ENCODE assay signal across 9 cellular contexts in the genomic region with DNA sequence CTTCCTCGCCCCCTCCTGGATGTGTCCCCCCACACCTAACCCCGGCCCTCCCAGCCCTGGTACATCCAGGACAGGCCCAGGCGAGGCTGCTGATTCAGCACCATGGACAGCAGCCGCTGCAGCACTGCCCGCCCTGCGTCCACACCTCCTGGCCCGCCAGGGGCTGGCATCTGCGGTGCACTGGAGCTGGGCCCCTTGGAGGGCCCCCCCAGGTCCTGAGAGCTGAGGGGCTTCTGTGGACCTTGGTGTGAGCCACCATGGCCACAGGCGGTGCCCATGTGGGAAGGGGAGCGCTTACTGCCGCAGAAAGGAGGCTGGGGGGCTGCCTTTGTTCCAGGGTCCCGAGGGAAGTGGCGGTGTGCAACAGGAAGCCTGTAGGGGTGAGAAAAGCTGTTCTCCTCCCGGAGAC. TPM values are rescaled to one million over a fixed set of nuclear protein-coding genes. Genes with fewer than 3 reads are reported as not detected.
A peak's percentile ranks its signal among the peaks of the same experiment; 100 is the strongest.
DNase-seq lines count a peak whose midpoint lies in the region; ATAC-seq lines count a peak whose summit lies in the region.
"Had no signal": no experiment of that assay in that cellular context is flagged by ENCODE, and none has a peak within 500 bp of the region (broad histone marks: within the 10 kb centered on the region; RNA-seq: fewer than 3 reads in every experiment).

No MANE protein-coding gene starts in this region.

- H3K27ac Mint-ChIP-seq in activated naive CD4-positive, alpha-beta T cell treated with anti-CD3 and anti-CD28 coated beads for 36 hours = no peak overlapping the region
- no peak overlapping the region for H3K27ac Mint-ChIP-seq in immature natural killer cell
- H3K27ac Mint-ChIP-seq: dendritic cell treated with granulocyte-macrophage colony-stimulating factor and Interleukin-4, amounts not matched to agents 40 ng/mL and 50 ng/mL, for 4 days had no signal

- no peaks in the 10 kb centered on the region for H3K36me3 Mint-ChIP-seq in activated naive CD4-positive, alpha-beta T cell treated with anti-CD3 and anti-CD28 coated beads for 36 hours (ENCODE audit: low read depth)
- H3K36me3 Mint-ChIP-seq in immature natural killer cell = no peaks in the 10 kb centered on the region

- H3K4me3 Mint-ChIP-seq in activated naive CD4-positive, alpha-beta T cell treated with anti-CD3 and anti-CD28 coated beads for 36 hours = no peak overlapping the region
- H3K4me3 Mint-ChIP-seq in immature natural killer cell = no peak overlapping the region
- H3K4me3 Mint-ChIP-seq: dendritic cell treated with granulocyte-macrophage colony-stimulating factor and Interleukin-4, amounts not matched to agents 40 ng/mL and 50 ng/mL, for 4 days had no signal

- CTCF ChIA-PET in activated naive CD4-positive, alpha-beta T cell treated with anti-CD3 and anti-CD28 coated beads for 36 hours (lab: Charles Lee) = no interaction called here

- intact Hi-C loops in activated naive CD4-positive, alpha-beta T cell treated with anti-CD3 and anti-CD28 coated beads for 36 hours (cut with micrococcal nuclease) = no loop called here

- H3K4me1 Mint-ChIP-seq in activated naive CD4-positive, alpha-beta T cell treated with anti-CD3 and anti-CD28 coated beads for 36 hours (ENCODE audit: low read depth) = no peaks in the 10 kb centered on the region
- no peaks in the 10 kb centered on the region for H3K4me1 Mint-ChIP-seq in immature natural killer cell

- peak; percentile 88 for DNase-seq in GM03348 (ENCODE audit: low spot score)
- peak; percentile 56 for DNase-seq in RKO (ENCODE audit: low spot score)
- DNase-seq in activated naive CD4-positive, alpha-beta T cell treated with anti-CD3 and anti-CD28 coated beads for 36 hours = peak; percentile 57
- peak; percentile 18 to 39 (median 19) for DNase-seq in immature natural killer cell
- DNase-seq in stimulated activated CD8-positive, alpha-beta memory T cell treated with anti-CD3 and anti-CD28 coated beads, Interleukin-4, amount 100 ng/mL, for 24 hours (ENCODE audit: low read depth) = peak; percentile 25
- DNase-seq in SIG-M5 (lab: John Stamatoyannopoulos, UW) = no peak
- DNase-seq in NCI-H1092 treated with DMSO at 0.1 percent for 48 hours (lab: John Stamatoyannopoulos, UW) = no peak

- no peak for ATAC-seq in GM18519 (IDR thresholded peaks at IDR 0.05; ENCODE audit: low FRiP score, unreplicated experiment)

- H3K9me3 Mint-ChIP-seq in activated naive CD4-positive, alpha-beta T cell treated with anti-CD3 and anti-CD28 coated beads for 36 hours = no peaks in the 10 kb centered on the region
- H3K9me3 Mint-ChIP-seq in immature natural killer cell = no peaks in the 10 kb centered on the region
- H3K9me3 Mint-ChIP-seq: dendritic cell treated with granulocyte-macrophage colony-stimulating factor and Interleukin-4, amounts not matched to agents 40 ng/mL and 50 ng/mL, for 4 days had no signal

- peaks cover 3% of the 10 kb centered on the region for H3K27me3 Mint-ChIP-seq in activated naive CD4-positive, alpha-beta T cell treated with anti-CD3 and anti-CD28 coated beads for 36 hours (ENCODE audit: low read depth)
- peaks cover 1 to 5% (median 3%) of the 10 kb centered on the region in 3 donors for H3K27me3 Mint-ChIP-seq in immature natural killer cell (ENCODE audit: low read depth in 3 of 3)

RNA-seq across cellular contexts. Expression of a gene that starts 35.9 kb away (rescaled TPM):
- total RNA-seq in activated naive CD4-positive, alpha-beta T cell treated with anti-CD3 and anti-CD28 coated beads for 36 hours = under 1 TPM; 0.50 to 0.84 TPM
- polyA plus RNA-seq in immature natural killer cell = under 1 TPM in 1 of 3 donors, not detected in 2; 0.22 TPM

RNA-seq across cellular contexts. Expression of a gene that starts 36.3 kb away (rescaled TPM):
- not detected for total RNA-seq in activated naive CD4-positive, alpha-beta T cell treated with anti-CD3 and anti-CD28 coated beads for 36 hours
- not detected for polyA plus RNA-seq in immature natural killer cell

RNA-seq across cellular contexts. Expression of a gene that starts 41.2 kb away (rescaled TPM):
- total RNA-seq in activated naive CD4-positive, alpha-beta T cell treated with anti-CD3 and anti-CD28 coated beads for 36 hours = not detected
- polyA plus RNA-seq in immature natural killer cell = not detected

RNA-seq across cellular contexts. Expression of a gene that starts 51.7 kb away (rescaled TPM):
- total RNA-seq in activated naive CD4-positive, alpha-beta T cell treated with anti-CD3 and anti-CD28 coated beads for 36 hours = not detected
- not detected for polyA plus RNA-seq in immature natural killer cell

Comparison
In these comparisons a context has a peak if more than half of its experiments do, and no peak if none do; other contexts are left out.
1. DNase-seq: peak in GM03348 (single experiment), RKO (single experiment), activated naive CD4-positive, alpha-beta T cell treated with anti-CD3 and anti-CD28 coated beads for 36 hours (single experiment), immature natural killer cell (3 of 3) and stimulated activated CD8-positive, alpha-beta memory T cell treated with anti-CD3 and anti-CD28 coated beads, Interleukin-4, amount 100 ng/mL, for 24 hours (single experiment); none in SIG-M5 (single experiment) and NCI-H1092 treated with DMSO at 0.1 percent for 48 hours (single experiment).